8 cellular contexts compared by ENCODE assay signal in the genomic region with DNA sequence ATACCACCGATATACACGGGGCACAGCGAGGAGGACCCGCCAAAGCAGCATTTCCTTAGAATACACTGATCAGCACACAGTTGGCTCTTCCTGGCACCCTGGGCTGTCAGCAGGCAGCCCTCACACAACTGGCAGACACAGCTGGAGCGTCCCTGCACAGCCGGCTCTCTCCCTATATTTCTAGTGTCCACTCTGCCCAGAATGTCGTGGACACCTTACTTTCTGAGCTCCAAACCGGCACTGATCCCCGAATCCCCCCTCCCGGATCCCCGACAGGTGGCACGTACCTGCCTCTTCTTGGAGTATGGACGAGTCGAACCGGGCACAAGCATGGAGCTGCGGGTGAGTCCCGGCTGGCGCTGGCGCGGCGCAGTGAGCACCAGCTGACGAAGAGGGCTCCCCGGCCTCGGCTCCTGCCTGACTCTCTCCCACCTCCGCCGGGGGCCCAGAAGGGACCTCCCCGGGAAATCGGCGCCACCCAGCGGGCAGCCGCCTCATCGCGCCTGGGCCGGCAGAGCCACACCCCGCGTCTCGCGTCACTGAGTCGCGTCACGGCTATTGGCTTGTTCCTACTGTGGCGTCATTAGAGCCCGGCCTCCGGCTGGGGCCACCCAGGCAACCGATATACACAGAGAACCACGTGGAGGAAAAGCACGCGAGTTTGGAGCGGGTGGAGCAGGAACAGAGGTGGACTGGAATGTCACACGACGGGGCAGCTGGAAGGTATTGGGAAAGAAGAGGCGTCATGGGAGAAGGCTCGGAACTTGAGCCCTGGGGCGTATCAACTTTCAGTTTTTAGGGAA. TPM values are rescaled to one million over a fixed set of nuclear protein-coding genes. Genes with fewer than 3 reads are reported as not detected.
DNase-seq lines count a peak whose midpoint lies in the region; ATAC-seq, FAIRE-seq and TF ChIP-seq lines count a peak whose summit lies in the region.

A gene with protein sequence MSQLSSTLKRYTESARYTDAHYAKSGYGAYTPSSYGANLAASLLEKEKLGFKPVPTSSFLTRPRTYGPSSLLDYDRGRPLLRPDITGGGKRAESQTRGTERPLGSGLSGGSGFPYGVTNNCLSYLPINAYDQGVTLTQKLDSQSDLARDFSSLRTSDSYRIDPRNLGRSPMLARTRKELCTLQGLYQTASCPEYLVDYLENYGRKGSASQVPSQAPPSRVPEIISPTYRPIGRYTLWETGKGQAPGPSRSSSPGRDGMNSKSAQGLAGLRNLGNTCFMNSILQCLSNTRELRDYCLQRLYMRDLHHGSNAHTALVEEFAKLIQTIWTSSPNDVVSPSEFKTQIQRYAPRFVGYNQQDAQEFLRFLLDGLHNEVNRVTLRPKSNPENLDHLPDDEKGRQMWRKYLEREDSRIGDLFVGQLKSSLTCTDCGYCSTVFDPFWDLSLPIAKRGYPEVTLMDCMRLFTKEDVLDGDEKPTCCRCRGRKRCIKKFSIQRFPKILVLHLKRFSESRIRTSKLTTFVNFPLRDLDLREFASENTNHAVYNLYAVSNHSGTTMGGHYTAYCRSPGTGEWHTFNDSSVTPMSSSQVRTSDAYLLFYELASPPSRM (minus strand): TSS at position 505 of the 803 bp plus-strand sequence. CDS start 8,210 bp downstream, outside the sequence.

- peak within 1 kb of the TSS; percentile 3 for H4K5ac ChIP-seq in H1 (ENCODE audit: insufficient read length, low read depth, low read length)

- H4K20me1 ChIP-seq in H1 (replicated peaks in 1 of 2; ENCODE audit: control insufficient read depth in 1 of 2, insufficient read depth in 2 of 2, low read length in 2 of 2) = no peaks in the 10 kb centered on the region

- peak; percentile 76 to 81 (median 79) for TF ChIP-seq CTCF in H1 (IDR thresholded peaks at IDR 0.05; ENCODE audit: control extremely low read depth in 1 of 3, insufficient read depth in 1 of 3, low read depth in 1 of 3, low read length in 3 of 3)

- peak within 1 kb of the TSS; percentile 62 to 81 (median 66) for H3K4me3 ChIP-seq in H1 (ENCODE audit: extremely low read depth in 1 of 4, insufficient read depth in 2 of 4, low read depth in 3 of 4, low read length in 4 of 4)

- H3K9me3 Mint-ChIP-seq in activated CD8-positive, alpha-beta memory T cell treated with anti-CD3 and anti-CD28 coated beads, Interleukin-2, amount 10 ng/mL, durations not matched to agents 7 days and 5 days (ENCODE audit: low read depth) = no peaks in the 10 kb centered on the region
- H3K9me3 Mint-ChIP-seq in memory B cell = no peaks in the 10 kb centered on the region

- H3K27me3 ChIP-seq in H1 (replicated peaks in 1 of 4; ENCODE audit: control insufficient read depth in 3 of 4, extremely low read depth in 1 of 4, insufficient read depth in 3 of 4, low read length in 3 of 4) = peaks cover 0 to 12% (median 10%) of the 10 kb centered on the region in 4 experiments; a peak in 6 of 7 replicates

- H3K36me3 ChIP-seq in H1 (ENCODE audit: control insufficient read depth in 2 of 4, insufficient read depth in 4 of 4, low read length in 3 of 4) = no peaks in the 10 kb centered on the region

- H3K4me1 ChIP-seq in H1 (replicated peaks in 1 of 4; ENCODE audit: control insufficient read depth in 3 of 4, insufficient read depth in 4 of 4, low read length in 3 of 4) = peaks cover 9 to 35% (median 30%) of the 10 kb centered on the region in 4 experiments

- peak within 1 kb of the TSS; percentile 99 for H2BK15ac ChIP-seq in H1 (ENCODE audit: low read length)

- 1% methylated on average over 44 of the region's 54 CpGs; no CpG with 5 or more reads in 1 of the 2 experiments for WGBS in H1 (ENCODE audit: extremely low coverage in 1 of 2, insufficient coverage in 1 of 2, insufficient read length in 1 of 2, insufficient replicate concordance in 2 of 2, low coverage in 1 of 2, low lambda C conversion rate in 2 of 2, missing lambda C conversion rate in 1 of 2), 2 experiments

- peak within 1 kb of the TSS; percentile 69 for H4K91ac ChIP-seq in H1 (replicated peaks; ENCODE audit: insufficient read length, low read length)

- peak within 1 kb of the TSS; percentile 96 for H3K18ac ChIP-seq in H1 (ENCODE audit: extremely low read depth, low read length)

- no peak within 1 kb of the TSS for H3K56ac ChIP-seq in H1 (replicated peaks; ENCODE audit: insufficient read length, low read depth, low read length)

- peak; percentile 96 for FAIRE-seq in HTR-8/SVneo (lab: Jason Lieb, UNC)
- FAIRE-seq in H1 (lab: Jason Lieb, UNC) = no peak

- peak within 1 kb of the TSS; percentile 71; the same call in 1 of the 2 replicates for H2BK5ac ChIP-seq in H1 (ENCODE audit: low read depth, low read length)

- TF ChIP-seq POLR2A in H1 (IDR thresholded peaks at IDR 0.05; ENCODE audit: control extremely low read depth in 1 of 2, low read depth in 2 of 2, low read length in 2 of 2) = peak in 1 of 2 experiments; percentile 18; a peak in 1 of 3 replicates

- no peak for TF ChIP-seq EP300 in H1 (IDR thresholded peaks at IDR 0.05; ENCODE audit: borderline replicate concordance in 1 of 2, low read depth in 2 of 2, low read length in 2 of 2)

- H2AK5ac ChIP-seq in H1 (ENCODE audit: low read depth, low read length) = peak within 1 kb of the TSS; percentile 3; the same call in 1 of the 2 replicates

- peak within 1 kb of the TSS; percentile 51; the same call in 1 of the 2 replicates for H2BK20ac ChIP-seq in H1 (ENCODE audit: low read length)

- H3K79me1 ChIP-seq in H1 (ENCODE audit: low read depth, low read length) = no peaks in the 10 kb centered on the region

- peak within 1 kb of the TSS; percentile 88 to 97 for H3K4me2 ChIP-seq in H1 (ENCODE audit: insufficient read depth in 1 of 2, low read depth in 2 of 2, low read length in 2 of 2)

- TF ChIP-seq RAD21 in H1 (IDR thresholded peaks at IDR 0.05 in 1 of 2, conservative IDR thresholded peaks at IDR 0.05 in 1 of 2; ENCODE audit: low read depth in 2 of 2, low read length in 2 of 2) = peak; percentile 51 to 62

- H3K4me1 Mint-ChIP-seq in activated CD8-positive, alpha-beta memory T cell treated with anti-CD3 and anti-CD28 coated beads, Interleukin-2, amount 10 ng/mL, durations not matched to agents 7 days and 5 days = peaks cover 9% of the 10 kb centered on the region
- peaks cover 4% of the 10 kb centered on the region for H3K4me1 Mint-ChIP-seq in memory B cell

- H3K23ac ChIP-seq in H1 (ENCODE audit: insufficient read length) = no peak within 1 kb of the TSS

- peaks cover 21% of the 10 kb centered on the region for H3K23me2 ChIP-seq in H1 (ENCODE audit: low read depth, low read length)

- no peak within 1 kb of the TSS for H2BK120ac ChIP-seq in H1 (replicated peaks; ENCODE audit: low read depth, low read length)

- peak; percentile 94 for DNase-seq in COR-L47 (lab: John Stamatoyannopoulos, UW)
- peak; percentile 94 for DNase-seq in HTR-8/SVneo (ENCODE audit: insufficient read length, low spot score)
- peak; percentile 92 for DNase-seq in NOMO-1 treated with DMSO at 0.1 percent for 48 hours (lab: John Stamatoyannopoulos, UW; ENCODE audit: unreplicated experiment)
- peak; percentile 96 for DNase-seq in activated CD8-positive, alpha-beta memory T cell treated with anti-CD3 and anti-CD28 coated beads, Interleukin-2, amount 10 ng/mL, durations not matched to agents 7 days and 5 days
- peak in 1 of 2 experiments; percentile 99 for DNase-seq in H1 (ENCODE audit: low read depth in 1 of 2, low spot score in 2 of 2)
- peak; percentile 97 to 99 for DNase-seq in memory B cell (ENCODE audit: low spot score in 2 of 2)
- DNase-seq in stimulated activated CD4-positive, alpha-beta T cell treated with anti-CD3 and anti-CD28 coated beads, TNF-alpha, amount 100 ng/mL, for 48 hours (ENCODE audit: low read depth in 3 of 3) = peak; percentile 92 to 95 (median 94)

- H3K27ac ChIP-seq in H1 (ENCODE audit: low read depth, low read length) = peak within 1 kb of the TSS; percentile 53; the same call in 1 of the 2 replicates

- peak; percentile 99 for ATAC-seq in GM21390 (IDR thresholded peaks at IDR 0.05; ENCODE audit: unreplicated experiment)
- peak; percentile 98 for ATAC-seq in activated CD8-positive, alpha-beta memory T cell treated with anti-CD3 and anti-CD28 coated beads, Interleukin-2, amount 10 ng/mL, durations not matched to agents 7 days and 5 days
- ATAC-seq in memory B cell (ENCODE audit: low read depth) = peak; percentile 98

- CTCF ChIA-PET in activated CD8-positive, alpha-beta memory T cell treated with anti-CD3 and anti-CD28 coated beads, Interleukin-2, amount 10 ng/mL, durations not matched to agents 7 days and 5 days (lab: Charles Lee) = interaction anchor here (0.7 to 18.1 kb wide), 15 partner anchors 8 to 273 kb away, joined by 3 to 318 read pairs (median 4); no protein-coding TSS in a partner anchor
- CTCF ChIA-PET in H1 (lab: Charles Lee; ENCODE audit: partially characterized antibody) = interaction anchor here (0.6 to 26.3 kb wide), 27 partner anchors 8 to 191 kb away, joined by 3 to 474 read pairs (median 6); a partner anchor contains a TSS

- no peak within 1 kb of the TSS for H3K27ac Mint-ChIP-seq in activated CD8-positive, alpha-beta memory T cell treated with anti-CD3 and anti-CD28 coated beads, Interleukin-2, amount 10 ng/mL, durations not matched to agents 7 days and 5 days
- no peak within 1 kb of the TSS for H3K27ac Mint-ChIP-seq in memory B cell

- H3K27me3 Mint-ChIP-seq in activated CD8-positive, alpha-beta memory T cell treated with anti-CD3 and anti-CD28 coated beads, Interleukin-2, amount 10 ng/mL, durations not matched to agents 7 days and 5 days = peaks cover 7% of the 10 kb centered on the region
- peaks cover 4% of the 10 kb centered on the region for H3K27me3 Mint-ChIP-seq in memory B cell

- peak within 1 kb of the TSS in 3 of 4 experiments; percentile 57 to 76 (median 74); a peak in 5 of 7 replicates for H3K9ac ChIP-seq in H1 (replicated peaks in 1 of 4; ENCODE audit: extremely low read depth in 1 of 4, low read depth in 3 of 4, low read length in 3 of 4)

- peak within 1 kb of the TSS; percentile 94; the same call in 1 of the 2 replicates for H2BK12ac ChIP-seq in H1 (ENCODE audit: low read depth, low read length)

- H2AFZ ChIP-seq in H1 (ENCODE audit: low read length) = peak within 1 kb of the TSS; percentile 83; the same call in 1 of the 2 replicates

- POLR2A ChIA-PET in H1 (lab: Charles Lee; ENCODE audit: partially characterized antibody) = interaction anchor here (0.9 to 2.9 kb wide), 9 partner anchors 8 to 90 kb away, joined by 3 to 12 read pairs (median 3); a partner anchor contains a TSS

- no peaks in the 10 kb centered on the region for H3K79me2 ChIP-seq in H1 (ENCODE audit: control insufficient read depth in 1 of 2, insufficient read depth in 2 of 2, low read length in 2 of 2)

- no peak within 1 kb of the TSS for H3K4me3 Mint-ChIP-seq in activated CD8-positive, alpha-beta memory T cell treated with anti-CD3 and anti-CD28 coated beads, Interleukin-2, amount 10 ng/mL, durations not matched to agents 7 days and 5 days
- H3K4me3 Mint-ChIP-seq in memory B cell = no peak within 1 kb of the TSS

- no peaks in the 10 kb centered on the region for H3K9me3 ChIP-seq in H1 (ENCODE audit: insufficient read depth in 2 of 2, low read depth in 1 of 2, low read length in 1 of 2)

- H4K8ac ChIP-seq in H1 (ENCODE audit: extremely low read depth, insufficient read depth, low read length) = no peak within 1 kb of the TSS; the same call in 1 of the 2 replicates

- no peaks in the 10 kb centered on the region for H3K36me3 Mint-ChIP-seq in activated CD8-positive, alpha-beta memory T cell treated with anti-CD3 and anti-CD28 coated beads, Interleukin-2, amount 10 ng/mL, durations not matched to agents 7 days and 5 days
- H3K36me3 Mint-ChIP-seq in memory B cell = no peaks in the 10 kb centered on the region

- no peak within 1 kb of the TSS for H3K4ac ChIP-seq in H1 (replicated peaks; ENCODE audit: insufficient read length, low read depth, low read length)

- H3K14ac ChIP-seq in H1 (ENCODE audit: insufficient read length) = no peak within 1 kb of the TSS

RNA-seq across cellular contexts. Expression of the gene that starts here (rescaled TPM):
- under 1 TPM; 0.28 to 0.76 TPM for total RNA-seq in activated CD8-positive, alpha-beta memory T cell treated with anti-CD3 and anti-CD28 coated beads, Interleukin-2, amount 10 ng/mL, durations not matched to agents 7 days and 5 days
- 6.9 and 8.5 TPM in 2 replicates for total RNA-seq in H1 (2021; fragmentation: NEBNext Ultra II Directional; extraction: Animal tissue kit (Norgen Biotek cat#: 25700))
- polyA plus RNA-seq in H1 (2011; rRNA removed) = 2.2 and 3.9 TPM in 2 replicates
- polyA plus RNA-seq in H1 (2011; cell fraction: cytosol; rRNA removed) = 2.1 TPM
- 3.5 TPM for polyA plus RNA-seq in H1 (2011; cell fraction: nucleus; rRNA removed)
- 5.3 to 6.6 TPM (median 5.9 TPM) in 4 replicates for polyA plus RNA-seq in H1 (2012, experiment 1 of 2)
- 5.0 TPM for polyA plus RNA-seq in H1 (2012, experiment 2 of 2)
- 4.6 TPM for polyA plus RNA-seq in H1 (2013, experiment 1 of 2)
- 4.3 TPM for polyA plus RNA-seq in H1 (2013, experiment 2 of 2)
- 7.0 and 7.9 TPM in 2 replicates for polyA minus RNA-seq in H1 (2011; rRNA and poly(A)+ RNA removed)
- 4.6 TPM for polyA minus RNA-seq in H1 (2011; cell fraction: cytosol; rRNA and poly(A)+ RNA removed)
- polyA minus RNA-seq in H1 (2011; cell fraction: nucleus; rRNA and poly(A)+ RNA removed) = 7.3 TPM

Comparison
In these comparisons a context has a peak if more than half of its experiments do, and no peak if none do; other contexts are left out.
1. Peak in DNase-seq and ATAC-seq in activated CD8-positive, alpha-beta memory T cell treated with anti-CD3 and anti-CD28 coated beads, Interleukin-2, amount 10 ng/mL, durations not matched to agents 7 days and 5 days; RNA of the gene not detected or under 1 TPM.